ENCODE assay signal across 10 cellular contexts in genomic region chr2:96838345-96839287, GRCh38. TPM values are rescaled to one million over a fixed set of nuclear protein-coding genes. Genes with fewer than 3 reads are reported as not detected.
DNase-seq lines count a peak whose midpoint lies in the region; ATAC-seq and TF ChIP-seq lines count a peak whose summit lies in the region.
"Had no signal": no experiment of that assay in that cellular context is flagged by ENCODE, and none has a peak within 500 bp of the region (broad histone marks: within the 10 kb centered on the region; RNA-seq: fewer than 3 reads in every experiment).

No MANE protein-coding gene starts in this region.

- H3K4me3 ChIP-seq in CD4-positive, CD25-positive, alpha-beta regulatory T cell (ENCODE audit: low read depth, low read length), result no peak overlapping the region
- H3K4me3 ChIP-seq in GM23338 (no peak overlapping the region), mucosa of descending colon (no peak overlapping the region)

- TF ChIP-seq CTCF in GM23338 (conservative IDR thresholded peaks at IDR 0.05; ENCODE audit: low read depth in 2 of 2) (no peak), mucosa of descending colon (IDR thresholded peaks at IDR 0.05) (no peak)

- H3K27me3 ChIP-seq in CD4-positive, CD25-positive, alpha-beta regulatory T cell (ENCODE audit: control insufficient read depth, insufficient read depth, low read length), result no peaks in the 10 kb centered on the region
- H3K27me3 ChIP-seq in GM23338 (ENCODE audit: insufficient read depth), result no peaks in the 10 kb centered on the region
- H3K27me3 ChIP-seq: brain microvascular endothelial cell had no signal

- H2AFZ ChIP-seq in GM23338, result no peak overlapping the region

- no peaks in the 10 kb centered on the region for H3K9me2 ChIP-seq in GM23338 (ENCODE audit: insufficient read depth)

- CTCF ChIA-PET in activated CD4-positive, alpha-beta memory T cell treated with anti-CD3 and anti-CD28 coated beads for 36 hours (lab: Charles Lee), result interaction anchor here (0.6 to 2.0 kb wide), 3 partner anchors 19 to 692 kb away, joined by 3 to 10 read pairs (median 3); partner anchors contain the start of genes ANKRD39 and CNNM3

- intact Hi-C loops in activated CD4-positive, alpha-beta memory T cell treated with anti-CD3 and anti-CD28 coated beads for 36 hours (cut with micrococcal nuclease), result no loop called here
- intact Hi-C loops in mucosa of descending colon (cut with DNase I, micrococcal nuclease), result no loop called here

- H3K9me3 Mint-ChIP-seq in CD4-positive, CD25-positive, alpha-beta regulatory T cell, result no peaks in the 10 kb centered on the region
- H3K9me3 Mint-ChIP-seq in GM23338, result no peaks in the 10 kb centered on the region; the same call in 2 of the 3 replicates
- H3K9me3 Mint-ChIP-seq in activated CD4-positive, alpha-beta memory T cell treated with anti-CD3 and anti-CD28 coated beads for 36 hours, result no peaks in the 10 kb centered on the region

- H3K4me3 Mint-ChIP-seq in CD4-positive, CD25-positive, alpha-beta regulatory T cell, result peak overlapping the region; percentile 66 to 82 (median 77)
- no peak overlapping the region for H3K4me3 Mint-ChIP-seq in GM23338
- H3K4me3 Mint-ChIP-seq in activated CD4-positive, alpha-beta memory T cell treated with anti-CD3 and anti-CD28 coated beads for 36 hours, result no peak overlapping the region

- no peaks in the 10 kb centered on the region for H3K27me3 Mint-ChIP-seq in CD4-positive, CD25-positive, alpha-beta regulatory T cell
- peaks cover 19% of the 10 kb centered on the region for H3K27me3 Mint-ChIP-seq in GM23338 (ENCODE audit: insufficient read depth, low read depth, poor library complexity)
- no peaks in the 10 kb centered on the region for H3K27me3 Mint-ChIP-seq in activated CD4-positive, alpha-beta memory T cell treated with anti-CD3 and anti-CD28 coated beads for 36 hours

- H3K4me1 ChIP-seq in CD4-positive, CD25-positive, alpha-beta regulatory T cell (ENCODE audit: control insufficient read depth, insufficient read depth, low read length, poor library complexity, severe bottlenecking), result peaks cover 19% of the 10 kb centered on the region
- H3K4me1 ChIP-seq in GM23338 (ENCODE audit: insufficient read depth) (peaks cover 7% of the 10 kb centered on the region), mucosa of descending colon (ENCODE audit: low read depth) (peaks cover 11% of the 10 kb centered on the region)

- H3K79me2 ChIP-seq in GM23338 (replicated peaks; ENCODE audit: insufficient read depth), result no peaks in the 10 kb centered on the region

- peaks cover 2% of the 10 kb centered on the region for H3K36me3 ChIP-seq in CD4-positive, CD25-positive, alpha-beta regulatory T cell (ENCODE audit: control insufficient read depth, insufficient read depth, low read length)
- H3K36me3 ChIP-seq in GM23338 (ENCODE audit: insufficient read depth), result peaks cover 9% of the 10 kb centered on the region; the same call in 1 of the 2 replicates
- no peaks in the 10 kb centered on the region for H3K36me3 ChIP-seq in mucosa of descending colon (ENCODE audit: low read depth)
- H3K36me3 ChIP-seq: brain microvascular endothelial cell had no signal

- peaks cover 7% of the 10 kb centered on the region; the same call in 1 of the 2 replicates for H4K20me1 ChIP-seq in GM23338 (replicated peaks; ENCODE audit: insufficient read depth)

- peak overlapping the region; percentile 68 to 92 (median 82) for H3K27ac Mint-ChIP-seq in CD4-positive, CD25-positive, alpha-beta regulatory T cell
- H3K27ac Mint-ChIP-seq in GM23338, result no peak overlapping the region
- peak overlapping the region; percentile 42 for H3K27ac Mint-ChIP-seq in activated CD4-positive, alpha-beta memory T cell treated with anti-CD3 and anti-CD28 coated beads for 36 hours

- no peak for ATAC-seq in CD4-positive, CD25-positive, alpha-beta regulatory T cell (ENCODE audit: low read depth in 2 of 2)
- no peak for ATAC-seq in GM23338
- ATAC-seq in mucosa of descending colon, result peak; percentile 26
- ATAC-seq in GM21529 (IDR thresholded peaks at IDR 0.05; ENCODE audit: unreplicated experiment), result no peak

- peak overlapping the region; percentile 51; the same call in 1 of the 2 replicates for H3K4me2 ChIP-seq in GM23338

- DNase-seq in CD4-positive, CD25-positive, alpha-beta regulatory T cell, result no peak
- no peak for DNase-seq in GM23338 (ENCODE audit: low spot score)
- no peak for DNase-seq in activated CD4-positive, alpha-beta memory T cell treated with anti-CD3 and anti-CD28 coated beads for 36 hours
- DNase-seq in mucosa of descending colon, result no peak
- no peak for DNase-seq in mesenteric fat pad (ENCODE audit: low spot score)
- DNase-seq in hypothalamus (lab: John Stamatoyannopoulos, UW), result no peak
- DNase-seq in A172 (ENCODE audit: low spot score), result no peak
- DNase-seq: brain microvascular endothelial cell, COR-L47 had no signal

- H3K27ac ChIP-seq in CD4-positive, CD25-positive, alpha-beta regulatory T cell (ENCODE audit: insufficient read depth, low read length, poor library complexity, severe bottlenecking), result peak overlapping the region; percentile 41
- H3K27ac ChIP-seq in GM23338 (ENCODE audit: low read depth), result no peak overlapping the region
- H3K27ac ChIP-seq: brain microvascular endothelial cell had no signal

- POLR2A ChIA-PET in activated CD4-positive, alpha-beta memory T cell treated with anti-CD3 and anti-CD28 coated beads for 36 hours (lab: Charles Lee), result interaction anchor here (1.5 kb wide), 1 partner anchor 23 kb away, joined by 6 read pairs; the partner anchor contains the start of gene CNNM3

- H3F3A ChIP-seq in GM23338 (replicated peaks; ENCODE audit: low read depth), result 0 out of 2 replicates have a peak, but pooled peaks cover 2% of the 10 kb centered on the region

- peaks cover under 1% of the 10 kb centered on the region for H3K36me3 Mint-ChIP-seq in CD4-positive, CD25-positive, alpha-beta regulatory T cell
- H3K36me3 Mint-ChIP-seq in GM23338 (ENCODE audit: low read depth), result peaks cover 25% of the 10 kb centered on the region
- H3K36me3 Mint-ChIP-seq in activated CD4-positive, alpha-beta memory T cell treated with anti-CD3 and anti-CD28 coated beads for 36 hours, result peaks cover 7% of the 10 kb centered on the region

- H3K9me3 ChIP-seq in CD4-positive, CD25-positive, alpha-beta regulatory T cell (ENCODE audit: control insufficient read depth in 2 of 2, low read length in 2 of 2), result no peaks in the 10 kb centered on the region
- no peaks in the 10 kb centered on the region for H3K9me3 ChIP-seq in mucosa of descending colon

- H3K4me1 Mint-ChIP-seq in CD4-positive, CD25-positive, alpha-beta regulatory T cell, result peaks cover 0 to 19% (median 6%) of the 10 kb centered on the region in 4 donors
- H3K4me1 Mint-ChIP-seq in GM23338, result peaks cover 4% of the 10 kb centered on the region
- peaks cover 20% of the 10 kb centered on the region for H3K4me1 Mint-ChIP-seq in activated CD4-positive, alpha-beta memory T cell treated with anti-CD3 and anti-CD28 coated beads for 36 hours (ENCODE audit: low read depth)

RNA-seq across cellular contexts. Expression of gene ANKRD23, which starts 5.2 kb away (rescaled TPM):
- 16.4 TPM for total RNA-seq in CD4-positive, CD25-positive, alpha-beta regulatory T cell
- polyA plus RNA-seq in CD4-positive, CD25-positive, alpha-beta regulatory T cell, result 1 to 10 TPM in 1 of 4 donors, under 1 TPM in 3; 0.68 to 1.1 (median 0.90) TPM
- total RNA-seq in GM23338 (2014; rRNA removed; shearing (Covaris generic)), result 4.0 and 6.5 TPM in 2 replicates
- polyA plus RNA-seq in GM23338 (2016; fragmentation: Nextera tagmentation; extraction: Ambion mirVana), result 2.9 and 5.0 TPM in 2 replicates
- total RNA-seq in activated CD4-positive, alpha-beta memory T cell treated with anti-CD3 and anti-CD28 coated beads for 36 hours, result 1 to 10 TPM; 5.8 to 7.6 TPM
- total RNA-seq in mucosa of descending colon (1 to 10 TPM; 3.2 to 5.1 (median 4.9) TPM), mesenteric fat pad (2.8 TPM)
- 4.2 and 5.7 TPM in 2 replicates for total RNA-seq in A172 (2014; rRNA removed; shearing (Covaris generic))

RNA-seq across cellular contexts. Expression of gene ANKRD39, which starts 19.2 kb away (rescaled TPM):
- 31.9 TPM for total RNA-seq in CD4-positive, CD25-positive, alpha-beta regulatory T cell
- polyA plus RNA-seq in CD4-positive, CD25-positive, alpha-beta regulatory T cell, result 10 to 100 TPM; 30.2 to 44.4 (median 37.6) TPM
- total RNA-seq in GM23338 (2014; rRNA removed; shearing (Covaris generic)), result 17.5 and 18.3 TPM in 2 replicates
- polyA plus RNA-seq in GM23338 (2016; fragmentation: Nextera tagmentation; extraction: Ambion mirVana), result 32.0 and 33.8 TPM in 2 replicates
- 10 to 100 TPM; 29.0 to 35.1 TPM for total RNA-seq in activated CD4-positive, alpha-beta memory T cell treated with anti-CD3 and anti-CD28 coated beads for 36 hours
- total RNA-seq in mucosa of descending colon (10 to 100 TPM; 11.2 to 14.1 (median 12.2) TPM), mesenteric fat pad (10.4 TPM)
- 33.5 and 37.9 TPM in 2 replicates for total RNA-seq in A172 (2014; rRNA removed; shearing (Covaris generic))

RNA-seq across cellular contexts. Expression of gene CNNM3, which starts 22.5 kb away (rescaled TPM):
- 33.1 TPM for total RNA-seq in CD4-positive, CD25-positive, alpha-beta regulatory T cell
- polyA plus RNA-seq in CD4-positive, CD25-positive, alpha-beta regulatory T cell, result 10 to 100 TPM in 2 of 4 donors, 1 to 10 TPM in 2; 4.9 to 14.0 (median 7.9) TPM
- total RNA-seq in GM23338 (2014; rRNA removed; shearing (Covaris generic)), result 22.8 and 25.7 TPM in 2 replicates
- polyA plus RNA-seq in GM23338 (2016; fragmentation: Nextera tagmentation; extraction: Ambion mirVana), result 5.3 and 7.7 TPM in 2 replicates
- total RNA-seq in activated CD4-positive, alpha-beta memory T cell treated with anti-CD3 and anti-CD28 coated beads for 36 hours, result 10 to 100 TPM; 16.3 to 22.2 TPM
- total RNA-seq in mucosa of descending colon, result 10 to 100 TPM; 21.2 to 35.5 (median 33.4) TPM
- total RNA-seq in mesenteric fat pad, result 9.0 TPM
- 5.5 and 7.1 TPM in 2 replicates for total RNA-seq in A172 (2014; rRNA removed; shearing (Covaris generic))

RNA-seq across cellular contexts. Expression of gene SEMA4C, which starts 31.3 kb away (rescaled TPM):
- total RNA-seq in CD4-positive, CD25-positive, alpha-beta regulatory T cell, result 23.3 TPM
- polyA plus RNA-seq in CD4-positive, CD25-positive, alpha-beta regulatory T cell, result 1 to 10 TPM; 1.3 to 3.1 (median 2.2) TPM
- 69.7 and 80.7 TPM in 2 replicates for total RNA-seq in GM23338 (2014; rRNA removed; shearing (Covaris generic))
- polyA plus RNA-seq in GM23338 (2016; fragmentation: Nextera tagmentation; extraction: Ambion mirVana), result 15.4 and 16.8 TPM in 2 replicates
- total RNA-seq in activated CD4-positive, alpha-beta memory T cell treated with anti-CD3 and anti-CD28 coated beads for 36 hours, result 10 to 100 TPM; 13.9 to 18.8 TPM
- 10 to 100 TPM; 14.4 to 83.8 (median 17.5) TPM for total RNA-seq in mucosa of descending colon
- total RNA-seq in mesenteric fat pad, result 25.9 TPM
- total RNA-seq in A172 (2014; rRNA removed; shearing (Covaris generic)), result 38.4 and 40.1 TPM in 2 replicates

Comparison
In these comparisons a context has a peak if more than half of its experiments do, and no peak if none do; other contexts are left out.
1. H3K4me3 Mint-ChIP-seq: peak in CD4-positive, CD25-positive, alpha-beta regulatory T cell (4 of 4); none in GM23338 (single experiment) and activated CD4-positive, alpha-beta memory T cell treated with anti-CD3 and anti-CD28 coated beads for 36 hours (single experiment).